Comparison of ENCODE assay signal across 1 cellular context in the genomic region with DNA sequence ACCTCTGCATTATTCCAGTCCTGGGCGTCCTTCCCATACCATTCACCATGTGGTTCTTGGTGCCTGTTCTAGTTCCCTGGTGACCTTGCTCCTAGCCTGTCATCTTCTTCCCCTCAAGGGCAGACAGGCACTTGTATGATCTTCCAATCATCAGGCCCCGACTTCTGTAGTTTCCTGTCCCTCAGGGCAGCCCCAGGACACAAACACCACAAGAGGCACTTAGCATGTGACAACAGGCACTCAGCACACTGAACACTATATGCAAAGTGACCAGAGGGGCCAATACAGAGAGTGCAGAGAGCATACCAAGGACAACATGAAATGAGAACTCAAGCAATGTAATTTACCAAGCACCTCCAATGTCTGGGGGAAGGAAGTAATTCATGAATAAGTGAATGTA.
TF ChIP-seq lines count a peak whose summit lies in the region.

No MANE protein-coding gene starts in this region.

TF ChIP-seq in K562, 482 proteins besides CTCF, POLR2A, EP300 and RAD21:
- TF ChIP-seq ETV6 (IDR thresholded peaks at IDR 0.05; ENCODE audit: borderline replicate concordance in 1 of 2, low read depth in 2 of 2, low read length in 1 of 2), result no peak
- TF ChIP-seq ETV6 (CRISPR knock-in tag; IDR thresholded peaks at IDR 0.05; ENCODE audit: borderline replicate concordance), result no peak
- no peak for TF ChIP-seq KLF1 (tag; IDR thresholded peaks at IDR 0.05)
- TF ChIP-seq POLR3A (IDR thresholded peaks at IDR 0.05; ENCODE audit: borderline replicate concordance, extremely low read depth, insufficient read depth, insufficient read length), result no peak
- TF ChIP-seq RBM22 (IDR thresholded peaks at IDR 0.05; ENCODE audit: low read depth, low read length, poor library complexity, severe bottlenecking), result no peak
- no peak for TF ChIP-seq FIP1L1 (IDR thresholded peaks at IDR 0.05; ENCODE audit: low read depth, low read length, poor library complexity, severe bottlenecking)
- no peak for TF ChIP-seq FUS (optimal IDR thresholded peaks at IDR 0.05; ENCODE audit: low read depth, low read length)
- TF ChIP-seq NBN (IDR thresholded peaks at IDR 0.05; ENCODE audit: low read depth), result no peak
- TF ChIP-seq YBX1 (IDR thresholded peaks at IDR 0.05), result no peak
- no peak for TF ChIP-seq CBX1 (IDR thresholded peaks at IDR 0.05; ENCODE audit: low read depth)
- no peak for TF ChIP-seq KDM2B (CRISPR knock-in tag; IDR thresholded peaks at IDR 0.05)
- TF ChIP-seq KLF10 (CRISPR knock-in tag; IDR thresholded peaks at IDR 0.05), result no peak
- no peak for TF ChIP-seq GABPB2 (CRISPR knock-in tag; conservative IDR thresholded peaks at IDR 0.05)
- TF ChIP-seq ZNF197 (CRISPR knock-in tag; IDR thresholded peaks at IDR 0.05; ENCODE audit: low read depth), result no peak
- no peak for TF ChIP-seq EHMT2 (IDR thresholded peaks at IDR 0.05)
- no peak for TF ChIP-seq ZBTB7A (IDR thresholded peaks at IDR 0.05; ENCODE audit: borderline replicate concordance, control insufficient read depth, low read depth, low read length)
- TF ChIP-seq, protein P1, sequence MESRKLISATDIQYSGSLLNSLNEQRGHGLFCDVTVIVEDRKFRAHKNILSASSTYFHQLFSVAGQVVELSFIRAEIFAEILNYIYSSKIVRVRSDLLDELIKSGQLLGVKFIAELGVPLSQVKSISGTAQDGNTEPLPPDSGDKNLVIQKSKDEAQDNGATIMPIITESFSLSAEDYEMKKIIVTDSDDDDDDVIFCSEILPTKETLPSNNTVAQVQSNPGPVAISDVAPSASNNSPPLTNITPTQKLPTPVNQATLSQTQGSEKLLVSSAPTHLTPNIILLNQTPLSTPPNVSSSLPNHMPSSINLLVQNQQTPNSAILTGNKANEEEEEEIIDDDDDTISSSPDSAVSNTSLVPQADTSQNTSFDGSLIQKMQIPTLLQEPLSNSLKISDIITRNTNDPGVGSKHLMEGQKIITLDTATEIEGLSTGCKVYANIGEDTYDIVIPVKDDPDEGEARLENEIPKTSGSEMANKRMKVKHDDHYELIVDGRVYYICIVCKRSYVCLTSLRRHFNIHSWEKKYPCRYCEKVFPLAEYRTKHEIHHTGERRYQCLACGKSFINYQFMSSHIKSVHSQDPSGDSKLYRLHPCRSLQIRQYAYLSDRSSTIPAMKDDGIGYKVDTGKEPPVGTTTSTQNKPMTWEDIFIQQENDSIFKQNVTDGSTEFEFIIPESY (CRISPR knock-in tag; IDR thresholded peaks at IDR 0.05), result no peak
- TF ChIP-seq MCM3 (IDR thresholded peaks at IDR 0.05), result no peak
- no peak for TF ChIP-seq CHD7 (IDR thresholded peaks at IDR 0.05; ENCODE audit: low read depth, low read length)
